15 cellular contexts compared by ENCODE assay signal in the genomic region with DNA sequence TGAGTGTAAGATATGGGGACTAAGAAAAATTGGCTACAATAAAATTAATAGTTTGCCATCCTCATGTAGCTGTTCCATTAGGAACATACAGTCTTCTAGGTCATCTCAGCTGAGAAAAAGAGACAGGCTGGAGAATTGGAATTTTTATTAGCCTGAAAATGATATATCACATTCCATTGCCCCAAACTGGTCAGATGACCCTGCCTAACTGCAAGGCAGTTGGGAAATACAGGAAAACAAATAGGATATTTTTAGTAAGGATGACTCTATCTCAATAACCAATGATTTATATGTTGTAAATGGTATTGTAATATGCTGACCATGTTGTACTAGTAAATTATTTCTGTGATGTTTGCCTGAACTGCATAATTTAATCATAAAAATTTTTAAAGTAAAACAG.
DNase-seq lines count a peak whose midpoint lies in the region; ATAC-seq and TF ChIP-seq lines count a peak whose summit lies in the region.
"Had no signal": no experiment of that assay in that cellular context is flagged by ENCODE, and none has a peak within 500 bp of the region (broad histone marks: within the 10 kb centered on the region; RNA-seq: fewer than 3 reads in every experiment).

No MANE protein-coding gene starts in this region.

- H3K4me3 ChIP-seq in AG09309 (ENCODE audit: control insufficient read depth, low read depth, low read length), result no peak overlapping the region
- H3K4me3 ChIP-seq in choroid plexus epithelial cell (ENCODE audit: low read depth, low read length), result no peak overlapping the region
- H3K4me3 ChIP-seq: SJSA1 had no signal

- DNase-seq in AG09309 (ENCODE audit: low read depth) (peak; percentile 10), LHCN-M2 (ENCODE audit: low read depth) (peak; percentile 61), choroid plexus epithelial cell (ENCODE audit: low read depth) (peak; percentile 61), iris pigment epithelial cell (ENCODE audit: low read depth) (peak; percentile 43), HPDE6-E6E7 (ENCODE audit: extremely low spot score) (no peak), HK-2 (ENCODE audit: unreplicated experiment) (no peak)
- no peak for DNase-seq in activated CD4-positive, alpha-beta T cell treated with anti-CD3 and anti-CD28 coated beads for 48 hours
- DNase-seq: Calu3; CD4-positive, alpha-beta T cell; DND-41; NCI-H146; NCI-H345; NCI-H526 treated with DMSO at 0.1 percent for 48 hours had no signal

- TF ChIP-seq CTCF in AG09309 (IDR thresholded peaks at IDR 0.05; ENCODE audit: control insufficient read depth, insufficient read depth, low read depth, low read length, missing control alignments) (no peak), choroid plexus epithelial cell (conservative IDR thresholded peaks at IDR 0.05; ENCODE audit: low read depth, low read length) (no peak)

- ATAC-seq in GM18861 (IDR thresholded peaks at IDR 0.05; ENCODE audit: unreplicated experiment), result no peak

Comparison
In these comparisons a context has a peak if more than half of its experiments do, and no peak if none do; other contexts are left out.
1. DNase-seq: peak in AG09309 (single experiment), LHCN-M2 (single experiment), choroid plexus epithelial cell (single experiment) and iris pigment epithelial cell (single experiment); none in HPDE6-E6E7 (single experiment), HK-2 (single experiment) and activated CD4-positive, alpha-beta T cell treated with anti-CD3 and anti-CD28 coated beads for 48 hours (single experiment).